In the genomic region with DNA sequence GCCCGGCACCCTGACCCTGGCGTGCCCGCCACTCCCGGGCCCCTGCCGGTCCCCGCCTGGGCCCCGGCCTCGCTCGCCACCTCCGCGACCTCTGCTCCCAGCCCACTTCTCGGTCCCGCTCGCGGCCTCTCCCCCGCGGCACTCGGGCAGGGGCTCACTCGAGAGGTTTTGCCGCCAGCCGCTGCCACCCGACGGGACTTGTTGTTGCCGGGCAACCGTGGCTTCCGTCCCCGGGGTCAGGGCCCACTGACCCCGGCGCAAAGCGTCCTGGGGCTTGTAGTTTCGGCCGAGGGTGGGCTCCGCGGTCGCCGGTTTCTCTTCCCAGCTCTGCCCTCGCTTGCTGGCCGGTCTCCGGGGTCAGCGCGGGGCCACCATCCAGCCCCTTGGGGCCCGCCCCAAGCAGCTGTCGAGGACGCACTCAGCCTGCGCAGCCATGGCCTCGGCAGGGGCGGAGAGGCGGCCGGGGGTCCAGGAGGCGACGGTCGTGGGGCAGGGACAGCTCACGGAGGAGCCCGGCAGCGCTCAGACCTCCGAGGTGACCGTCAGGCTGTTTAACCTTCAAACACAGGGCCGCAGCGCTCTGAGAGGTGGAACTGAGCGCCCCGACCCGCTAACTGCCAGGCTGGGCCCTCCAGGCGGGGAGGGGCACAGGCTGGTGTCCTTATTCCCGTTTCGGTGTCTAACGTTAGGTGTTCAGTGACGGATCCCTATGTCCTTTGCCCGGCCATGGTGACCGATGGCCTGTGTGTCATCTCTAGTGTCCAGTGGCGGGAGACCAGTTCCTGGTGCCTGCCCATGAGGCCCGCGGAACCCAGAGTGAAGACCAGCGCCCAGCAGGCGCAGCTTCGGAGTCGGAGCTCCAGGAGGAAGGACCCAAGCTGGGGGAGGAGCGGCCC, we compare ENCODE assay signal across 1 cellular context.
TF ChIP-seq lines count a peak whose summit lies in the region.

A gene with protein sequence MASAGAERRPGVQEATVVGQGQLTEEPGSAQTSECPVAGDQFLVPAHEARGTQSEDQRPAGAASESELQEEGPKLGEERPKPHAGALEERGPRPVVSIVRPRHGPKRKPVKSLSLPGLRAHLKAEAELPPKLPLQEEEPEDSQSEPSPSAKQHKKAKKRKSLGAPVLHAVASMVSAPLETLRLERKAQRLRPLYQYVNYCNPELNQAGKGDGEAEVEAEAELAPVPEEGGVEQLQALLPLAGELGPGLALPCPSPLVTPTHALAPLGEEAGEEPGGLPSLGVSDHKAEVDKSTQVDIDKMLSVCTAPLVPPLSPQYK (plus strand): TSS at position 277 of the 896 bp plus-strand sequence. CDS start 157 bp downstream, at position 434.
A gene with protein sequence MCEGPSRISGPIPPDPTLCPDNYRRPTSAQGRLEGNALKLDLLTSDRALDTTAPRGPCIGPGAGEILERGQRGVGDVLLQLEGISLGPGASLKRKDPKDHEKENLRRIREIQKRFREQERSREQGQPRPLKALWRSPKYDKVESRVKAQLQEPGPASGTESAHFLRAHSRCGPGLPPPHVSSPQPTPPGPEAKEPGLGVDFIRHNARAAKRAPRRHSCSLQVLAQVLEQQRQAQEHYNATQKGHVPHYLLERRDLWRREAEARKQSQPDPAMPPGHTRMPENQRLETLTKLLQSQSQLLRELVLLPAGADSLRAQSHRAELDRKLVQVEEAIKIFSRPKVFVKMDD (minus strand): TSS at position 213 of the 896 bp plus-strand sequence. CDS start 308 bp downstream, outside the sequence.

TF ChIP-seq in K562, 482 proteins besides CTCF, POLR2A, EP300 and RAD21 (continued from another document and continues in another):
- TF ChIP-seq, protein P1, sequence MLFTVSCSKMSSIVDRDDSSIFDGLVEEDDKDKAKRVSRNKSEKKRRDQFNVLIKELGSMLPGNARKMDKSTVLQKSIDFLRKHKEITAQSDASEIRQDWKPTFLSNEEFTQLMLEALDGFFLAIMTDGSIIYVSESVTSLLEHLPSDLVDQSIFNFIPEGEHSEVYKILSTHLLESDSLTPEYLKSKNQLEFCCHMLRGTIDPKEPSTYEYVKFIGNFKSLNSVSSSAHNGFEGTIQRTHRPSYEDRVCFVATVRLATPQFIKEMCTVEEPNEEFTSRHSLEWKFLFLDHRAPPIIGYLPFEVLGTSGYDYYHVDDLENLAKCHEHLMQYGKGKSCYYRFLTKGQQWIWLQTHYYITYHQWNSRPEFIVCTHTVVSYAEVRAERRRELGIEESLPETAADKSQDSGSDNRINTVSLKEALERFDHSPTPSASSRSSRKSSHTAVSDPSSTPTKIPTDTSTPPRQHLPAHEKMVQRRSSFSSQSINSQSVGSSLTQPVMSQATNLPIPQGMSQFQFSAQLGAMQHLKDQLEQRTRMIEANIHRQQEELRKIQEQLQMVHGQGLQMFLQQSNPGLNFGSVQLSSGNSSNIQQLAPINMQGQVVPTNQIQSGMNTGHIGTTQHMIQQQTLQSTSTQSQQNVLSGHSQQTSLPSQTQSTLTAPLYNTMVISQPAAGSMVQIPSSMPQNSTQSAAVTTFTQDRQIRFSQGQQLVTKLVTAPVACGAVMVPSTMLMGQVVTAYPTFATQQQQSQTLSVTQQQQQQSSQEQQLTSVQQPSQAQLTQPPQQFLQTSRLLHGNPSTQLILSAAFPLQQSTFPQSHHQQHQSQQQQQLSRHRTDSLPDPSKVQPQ (CRISPR knock-in tag; IDR thresholded peaks at IDR 0.05; ENCODE audit: borderline replicate concordance) = no peak
- TF ChIP-seq, protein P2, sequence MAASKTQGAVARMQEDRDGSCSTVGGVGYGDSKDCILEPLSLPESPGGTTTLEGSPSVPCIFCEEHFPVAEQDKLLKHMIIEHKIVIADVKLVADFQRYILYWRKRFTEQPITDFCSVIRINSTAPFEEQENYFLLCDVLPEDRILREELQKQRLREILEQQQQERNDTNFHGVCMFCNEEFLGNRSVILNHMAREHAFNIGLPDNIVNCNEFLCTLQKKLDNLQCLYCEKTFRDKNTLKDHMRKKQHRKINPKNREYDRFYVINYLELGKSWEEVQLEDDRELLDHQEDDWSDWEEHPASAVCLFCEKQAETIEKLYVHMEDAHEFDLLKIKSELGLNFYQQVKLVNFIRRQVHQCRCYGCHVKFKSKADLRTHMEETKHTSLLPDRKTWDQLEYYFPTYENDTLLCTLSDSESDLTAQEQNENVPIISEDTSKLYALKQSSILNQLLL (CRISPR knock-in tag; IDR thresholded peaks at IDR 0.05; ENCODE audit: borderline replicate concordance) = no peak
- TF ChIP-seq PYGO2 (tag; IDR thresholded peaks at IDR 0.05) = no peak
- TF ChIP-seq HCFC1 (IDR thresholded peaks at IDR 0.05; ENCODE audit: low read depth, low read length) = peak; percentile 95
- no peak for TF ChIP-seq MED1 (CRISPR knock-in tag; IDR thresholded peaks at IDR 0.05; ENCODE audit: borderline replicate concordance)
- no peak for TF ChIP-seq ZBTB8A (IDR thresholded peaks at IDR 0.05; ENCODE audit: partially characterized antibody)
- no peak for TF ChIP-seq SNIP1 (IDR thresholded peaks at IDR 0.05; ENCODE audit: low read depth)
- TF ChIP-seq ZFP36 (IDR thresholded peaks at IDR 0.05; ENCODE audit: low read depth, low read length, partially characterized antibody) = no peak
- TF ChIP-seq, protein P3, sequence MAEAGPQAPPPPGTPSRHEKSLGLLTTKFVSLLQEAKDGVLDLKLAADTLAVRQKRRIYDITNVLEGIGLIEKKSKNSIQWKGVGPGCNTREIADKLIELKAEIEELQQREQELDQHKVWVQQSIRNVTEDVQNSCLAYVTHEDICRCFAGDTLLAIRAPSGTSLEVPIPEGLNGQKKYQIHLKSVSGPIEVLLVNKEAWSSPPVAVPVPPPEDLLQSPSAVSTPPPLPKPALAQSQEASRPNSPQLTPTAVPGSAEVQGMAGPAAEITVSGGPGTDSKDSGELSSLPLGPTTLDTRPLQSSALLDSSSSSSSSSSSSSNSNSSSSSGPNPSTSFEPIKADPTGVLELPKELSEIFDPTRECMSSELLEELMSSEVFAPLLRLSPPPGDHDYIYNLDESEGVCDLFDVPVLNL (CRISPR knock-in tag; IDR thresholded peaks at IDR 0.05; ENCODE audit: low read depth) = no peak
- TF ChIP-seq ZNF12 (CRISPR knock-in tag; IDR thresholded peaks at IDR 0.05) = no peak
- TF ChIP-seq, protein P4, sequence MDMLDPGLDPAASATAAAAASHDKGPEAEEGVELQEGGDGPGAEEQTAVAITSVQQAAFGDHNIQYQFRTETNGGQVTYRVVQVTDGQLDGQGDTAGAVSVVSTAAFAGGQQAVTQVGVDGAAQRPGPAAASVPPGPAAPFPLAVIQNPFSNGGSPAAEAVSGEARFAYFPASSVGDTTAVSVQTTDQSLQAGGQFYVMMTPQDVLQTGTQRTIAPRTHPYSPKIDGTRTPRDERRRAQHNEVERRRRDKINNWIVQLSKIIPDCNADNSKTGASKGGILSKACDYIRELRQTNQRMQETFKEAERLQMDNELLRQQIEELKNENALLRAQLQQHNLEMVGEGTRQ (CRISPR knock-in tag; IDR thresholded peaks at IDR 0.05) = no peak
- no peak for TF ChIP-seq SREBF2 (CRISPR knock-in tag; IDR thresholded peaks at IDR 0.05)
- no peak for TF ChIP-seq PPARD (CRISPR knock-in tag; IDR thresholded peaks at IDR 0.05)
- no peak for TF ChIP-seq THRAP3 (IDR thresholded peaks at IDR 0.05; ENCODE audit: borderline replicate concordance)
- no peak for TF ChIP-seq ARID1B (IDR thresholded peaks at IDR 0.05)
- TF ChIP-seq ZNF354B (CRISPR knock-in tag; IDR thresholded peaks at IDR 0.05) = no peak
- TF ChIP-seq ELF2 (CRISPR knock-in tag; IDR thresholded peaks at IDR 0.05) = no peak
- TF ChIP-seq, protein P5, sequence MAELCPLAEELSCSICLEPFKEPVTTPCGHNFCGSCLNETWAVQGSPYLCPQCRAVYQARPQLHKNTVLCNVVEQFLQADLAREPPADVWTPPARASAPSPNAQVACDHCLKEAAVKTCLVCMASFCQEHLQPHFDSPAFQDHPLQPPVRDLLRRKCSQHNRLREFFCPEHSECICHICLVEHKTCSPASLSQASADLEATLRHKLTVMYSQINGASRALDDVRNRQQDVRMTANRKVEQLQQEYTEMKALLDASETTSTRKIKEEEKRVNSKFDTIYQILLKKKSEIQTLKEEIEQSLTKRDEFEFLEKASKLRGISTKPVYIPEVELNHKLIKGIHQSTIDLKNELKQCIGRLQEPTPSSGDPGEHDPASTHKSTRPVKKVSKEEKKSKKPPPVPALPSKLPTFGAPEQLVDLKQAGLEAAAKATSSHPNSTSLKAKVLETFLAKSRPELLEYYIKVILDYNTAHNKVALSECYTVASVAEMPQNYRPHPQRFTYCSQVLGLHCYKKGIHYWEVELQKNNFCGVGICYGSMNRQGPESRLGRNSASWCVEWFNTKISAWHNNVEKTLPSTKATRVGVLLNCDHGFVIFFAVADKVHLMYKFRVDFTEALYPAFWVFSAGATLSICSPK (IDR thresholded peaks at IDR 0.05; ENCODE audit: borderline replicate concordance) = no peak
- no peak for TF ChIP-seq KAT2B (IDR thresholded peaks at IDR 0.05; ENCODE audit: low read depth, low read length)
- no peak for TF ChIP-seq RBM25 (IDR thresholded peaks at IDR 0.05; ENCODE audit: low read depth, low read length, severe bottlenecking)
- TF ChIP-seq, protein P6, sequence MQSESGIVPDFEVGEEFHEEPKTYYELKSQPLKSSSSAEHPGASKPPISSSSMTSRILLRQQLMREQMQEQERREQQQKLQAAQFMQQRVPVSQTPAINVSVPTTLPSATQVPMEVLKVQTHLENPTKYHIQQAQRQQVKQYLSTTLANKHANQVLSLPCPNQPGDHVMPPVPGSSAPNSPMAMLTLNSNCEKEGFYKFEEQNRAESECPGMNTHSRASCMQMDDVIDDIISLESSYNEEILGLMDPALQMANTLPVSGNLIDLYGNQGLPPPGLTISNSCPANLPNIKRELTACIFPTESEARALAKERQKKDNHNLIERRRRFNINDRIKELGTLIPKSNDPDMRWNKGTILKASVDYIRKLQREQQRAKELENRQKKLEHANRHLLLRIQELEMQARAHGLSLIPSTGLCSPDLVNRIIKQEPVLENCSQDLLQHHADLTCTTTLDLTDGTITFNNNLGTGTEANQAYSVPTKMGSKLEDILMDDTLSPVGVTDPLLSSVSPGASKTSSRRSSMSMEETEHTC (IDR thresholded peaks at IDR 0.05) = no peak
- TF ChIP-seq, protein P7, sequence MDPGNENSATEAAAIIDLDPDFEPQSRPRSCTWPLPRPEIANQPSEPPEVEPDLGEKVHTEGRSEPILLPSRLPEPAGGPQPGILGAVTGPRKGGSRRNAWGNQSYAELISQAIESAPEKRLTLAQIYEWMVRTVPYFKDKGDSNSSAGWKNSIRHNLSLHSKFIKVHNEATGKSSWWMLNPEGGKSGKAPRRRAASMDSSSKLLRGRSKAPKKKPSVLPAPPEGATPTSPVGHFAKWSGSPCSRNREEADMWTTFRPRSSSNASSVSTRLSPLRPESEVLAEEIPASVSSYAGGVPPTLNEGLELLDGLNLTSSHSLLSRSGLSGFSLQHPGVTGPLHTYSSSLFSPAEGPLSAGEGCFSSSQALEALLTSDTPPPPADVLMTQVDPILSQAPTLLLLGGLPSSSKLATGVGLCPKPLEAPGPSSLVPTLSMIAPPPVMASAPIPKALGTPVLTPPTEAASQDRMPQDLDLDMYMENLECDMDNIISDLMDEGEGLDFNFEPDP (CRISPR knock-in tag; IDR thresholded peaks at IDR 0.05) = no peak
- no peak for TF ChIP-seq CC2D1A (IDR thresholded peaks at IDR 0.05)
- TF ChIP-seq JUN (IDR thresholded peaks at IDR 0.05; ENCODE audit: borderline replicate concordance, low read depth, low read length) = no peak
- TF ChIP-seq JUN (CRISPR knock-in tag; IDR thresholded peaks at IDR 0.05; ENCODE audit: borderline replicate concordance) = no peak
- TF ChIP-seq, protein P8, sequence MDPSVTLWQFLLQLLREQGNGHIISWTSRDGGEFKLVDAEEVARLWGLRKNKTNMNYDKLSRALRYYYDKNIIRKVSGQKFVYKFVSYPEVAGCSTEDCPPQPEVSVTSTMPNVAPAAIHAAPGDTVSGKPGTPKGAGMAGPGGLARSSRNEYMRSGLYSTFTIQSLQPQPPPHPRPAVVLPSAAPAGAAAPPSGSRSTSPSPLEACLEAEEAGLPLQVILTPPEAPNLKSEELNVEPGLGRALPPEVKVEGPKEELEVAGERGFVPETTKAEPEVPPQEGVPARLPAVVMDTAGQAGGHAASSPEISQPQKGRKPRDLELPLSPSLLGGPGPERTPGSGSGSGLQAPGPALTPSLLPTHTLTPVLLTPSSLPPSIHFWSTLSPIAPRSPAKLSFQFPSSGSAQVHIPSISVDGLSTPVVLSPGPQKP (CRISPR knock-in tag; IDR thresholded peaks at IDR 0.05) = no peak
- TF ChIP-seq NCOA4 (IDR thresholded peaks at IDR 0.05; ENCODE audit: partially characterized antibody) = no peak
- TF ChIP-seq HSF4 (CRISPR knock-in tag; IDR thresholded peaks at IDR 0.05; ENCODE audit: borderline replicate concordance) = no peak
- TF ChIP-seq MIER1 (IDR thresholded peaks at IDR 0.05; ENCODE audit: low read depth) = no peak
- TF ChIP-seq RBM22 (IDR thresholded peaks at IDR 0.05; ENCODE audit: low read depth, low read length, poor library complexity, severe bottlenecking) = no peak
- TF ChIP-seq STAT5B (CRISPR knock-in tag; IDR thresholded peaks at IDR 0.05) = no peak
- no peak for TF ChIP-seq KLF10 (CRISPR knock-in tag; IDR thresholded peaks at IDR 0.05)
- no peak for TF ChIP-seq E2F3 (CRISPR knock-in tag; IDR thresholded peaks at IDR 0.05)
- no peak for TF ChIP-seq IRF2 (CRISPR knock-in tag; IDR thresholded peaks at IDR 0.05)
- no peak for TF ChIP-seq FOSL1 (tag; conservative IDR thresholded peaks at IDR 0.05)
- no peak for TF ChIP-seq SLC30A9 (CRISPR knock-in tag; IDR thresholded peaks at IDR 0.05)
- TF ChIP-seq, protein P9, sequence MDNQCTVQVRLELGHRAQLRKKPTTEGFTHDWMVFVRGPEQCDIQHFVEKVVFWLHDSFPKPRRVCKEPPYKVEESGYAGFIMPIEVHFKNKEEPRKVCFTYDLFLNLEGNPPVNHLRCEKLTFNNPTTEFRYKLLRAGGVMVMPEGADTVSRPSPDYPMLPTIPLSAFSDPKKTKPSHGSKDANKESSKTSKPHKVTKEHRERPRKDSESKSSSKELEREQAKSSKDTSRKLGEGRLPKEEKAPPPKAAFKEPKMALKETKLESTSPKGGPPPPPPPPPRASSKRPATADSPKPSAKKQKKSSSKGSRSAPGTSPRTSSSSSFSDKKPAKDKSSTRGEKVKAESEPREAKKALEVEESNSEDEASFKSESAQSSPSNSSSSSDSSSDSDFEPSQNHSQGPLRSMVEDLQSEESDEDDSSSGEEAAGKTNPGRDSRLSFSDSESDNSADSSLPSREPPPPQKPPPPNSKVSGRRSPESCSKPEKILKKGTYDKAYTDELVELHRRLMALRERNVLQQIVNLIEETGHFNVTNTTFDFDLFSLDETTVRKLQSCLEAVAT (IDR thresholded peaks at IDR 0.05) = no peak
- no peak for TF ChIP-seq KLF13 (tag; IDR thresholded peaks at IDR 0.05; ENCODE audit: borderline replicate concordance, low read depth)
